8 cellular contexts compared by ENCODE assay signal in the genomic region with DNA sequence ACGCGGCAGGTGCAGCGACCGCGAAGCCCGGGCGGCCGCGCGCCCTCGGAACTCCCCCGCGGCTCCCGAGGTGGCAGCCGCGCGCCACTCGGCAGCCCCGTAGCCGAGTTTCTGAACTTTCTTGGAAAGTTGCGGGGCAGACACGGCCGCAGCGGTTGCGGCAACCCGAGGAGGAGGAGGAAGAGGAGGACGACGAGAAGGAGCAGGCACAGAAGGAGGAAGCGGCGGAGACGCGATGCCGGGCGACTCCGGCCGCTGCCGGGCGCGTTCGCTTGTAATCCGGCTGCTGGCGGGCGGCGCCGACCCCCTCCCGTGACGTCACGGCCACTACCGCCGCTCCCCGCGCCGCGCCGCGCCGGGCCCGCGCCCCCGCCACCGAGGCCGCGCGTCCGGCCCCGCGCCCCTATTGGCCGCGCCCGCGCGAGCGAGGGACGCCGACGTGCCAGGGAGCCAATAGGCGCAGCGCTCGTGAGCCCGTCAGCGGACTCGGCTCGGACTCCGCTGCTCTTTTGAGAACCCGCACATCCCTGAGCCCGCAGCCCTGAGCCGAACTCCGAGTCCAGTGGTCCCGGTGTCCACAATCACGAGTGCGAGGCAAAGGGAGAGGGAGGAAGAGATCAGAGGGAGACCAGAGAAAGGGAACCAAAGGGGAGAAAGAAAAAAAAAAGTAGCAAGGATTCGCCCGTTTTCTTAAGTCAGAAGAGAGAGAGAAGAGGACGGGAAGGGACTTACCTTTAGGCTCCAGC. TPM values are rescaled to one million over a fixed set of nuclear protein-coding genes. Genes with fewer than 3 reads are reported as not detected.
DNase-seq lines count a peak whose midpoint lies in the region; ATAC-seq and TF ChIP-seq lines count a peak whose summit lies in the region.

No MANE protein-coding gene starts in this region.

- ATAC-seq in HG02885 (IDR thresholded peaks at IDR 0.05; ENCODE audit: poor library complexity, unreplicated experiment): peak; percentile 70

- H3K27me3 ChIP-seq in ascending aorta: peaks cover 38% of the 10 kb centered on the region
- peaks cover 9 to 33% (median 23%) of the 10 kb centered on the region in 4 donors for H3K27me3 ChIP-seq in liver (ENCODE audit: control insufficient read depth in 4 of 4, insufficient read depth in 4 of 4, low read length in 3 of 4)
- H3K27me3 ChIP-seq in vagina: peaks cover 29% of the 10 kb centered on the region

- no peak for TF ChIP-seq CTCF in AG10803 (conservative IDR thresholded peaks at IDR 0.05; ENCODE audit: low read length)
- no peak for TF ChIP-seq CTCF in ascending aorta (IDR thresholded peaks at IDR 0.05)
- TF ChIP-seq CTCF in liver (IDR thresholded peaks at IDR 0.05; ENCODE audit: low read depth, low read length, missing input control): no peak
- TF ChIP-seq CTCF in vagina (IDR thresholded peaks at IDR 0.05): no peak

- no peak overlapping the region for H3K9ac ChIP-seq in liver (ENCODE audit: low read depth in 1 of 2, low read length in 2 of 2)

- WGBS in liver: 5% methylated on average over 94 of the region's 94 CpGs

- intact Hi-C loops in ascending aorta (cut with DNase I): loop anchor here (5.0 kb wide), 1 partner anchor 134 kb away; no protein-coding TSS in a partner anchor
- intact Hi-C loops in vagina (cut with DNase I): no loop called here

- peaks cover 0 to 6% of the 10 kb centered on the region in 2 donors for H3K9me3 ChIP-seq in ascending aorta
- H3K9me3 ChIP-seq in liver (ENCODE audit: control insufficient read depth in 4 of 4, low read length in 3 of 4): peaks cover 0 to 12% (median 0%) of the 10 kb centered on the region in 4 donors
- no peaks in the 10 kb centered on the region for H3K9me3 ChIP-seq in vagina

- peaks cover 5 to 18% of the 10 kb centered on the region in 2 donors for H3K4me1 ChIP-seq in ascending aorta
- peaks cover 13 to 23% (median 17%) of the 10 kb centered on the region in 4 donors for H3K4me1 ChIP-seq in liver (ENCODE audit: control insufficient read depth in 4 of 4, insufficient read depth in 4 of 4, low read length in 3 of 4)
- H3K4me1 ChIP-seq in vagina: peaks cover 11% of the 10 kb centered on the region

- TF ChIP-seq RAD21 in liver (IDR thresholded peaks at IDR 0.05): no peak

- peak overlapping the region; percentile 51 for H3K4me3 ChIP-seq in AG10803 (ENCODE audit: low read length)
- peak overlapping the region; percentile 49 to 59 for H3K4me3 ChIP-seq in ascending aorta
- H3K4me3 ChIP-seq in liver (ENCODE audit: low read depth in 1 of 3, low read length in 3 of 3): peak overlapping the region in 2 of 3 donors; percentile 31 to 37
- H3K4me3 ChIP-seq in vagina: peak overlapping the region; percentile 13 to 39

- H3K36me3 ChIP-seq in ascending aorta (no peaks in the 10 kb centered on the region), liver (ENCODE audit: control insufficient read depth in 4 of 4, insufficient read depth in 3 of 4, low read depth in 1 of 4, low read length in 3 of 4) (no peaks in the 10 kb centered on the region), vagina (no peaks in the 10 kb centered on the region)

- no peak overlapping the region for H3K27ac ChIP-seq in ascending aorta
- H3K27ac ChIP-seq in liver (ENCODE audit: low read depth in 1 of 2, low read length in 2 of 2): no peak overlapping the region
- H3K27ac ChIP-seq in vagina: no peak overlapping the region

- DNase-seq in AG10803 (ENCODE audit: low read depth) (peak; percentile 13), ascending aorta (ENCODE audit: low spot score in 2 of 2) (no peak), vagina (ENCODE audit: extremely low spot score in 2 of 2) (no peak), NCI-H2196 treated with DMSO at 0.1 percent for 48 hours (lab: John Stamatoyannopoulos, UW; ENCODE audit: unreplicated experiment) (no peak), GF-D8 (lab: John Stamatoyannopoulos, UW) (no peak)
- no peak for DNase-seq in effector CD4-positive, alpha-beta T cell

- no peak for TF ChIP-seq POLR2A in vagina (IDR thresholded peaks at IDR 0.05)

TF ChIP-seq in liver, 16 proteins besides CTCF, POLR2A, EP300 and RAD21:
- no peak for TF ChIP-seq GABPA (IDR thresholded peaks at IDR 0.05 in 1 of 2, conservative IDR thresholded peaks at IDR 0.05 in 1 of 2)
- TF ChIP-seq EGR1 (IDR thresholded peaks at IDR 0.05; ENCODE audit: low read depth in 2 of 2): no peak
- no peak for TF ChIP-seq FOXA1 (IDR thresholded peaks at IDR 0.05)
- TF ChIP-seq, protein P1, sequence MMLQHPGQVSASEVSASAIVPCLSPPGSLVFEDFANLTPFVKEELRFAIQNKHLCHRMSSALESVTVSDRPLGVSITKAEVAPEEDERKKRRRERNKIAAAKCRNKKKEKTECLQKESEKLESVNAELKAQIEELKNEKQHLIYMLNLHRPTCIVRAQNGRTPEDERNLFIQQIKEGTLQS (IDR thresholded peaks at IDR 0.05): no peak
- TF ChIP-seq HNF4A (conservative IDR thresholded peaks at IDR 0.05): no peak
- TF ChIP-seq, protein P2, sequence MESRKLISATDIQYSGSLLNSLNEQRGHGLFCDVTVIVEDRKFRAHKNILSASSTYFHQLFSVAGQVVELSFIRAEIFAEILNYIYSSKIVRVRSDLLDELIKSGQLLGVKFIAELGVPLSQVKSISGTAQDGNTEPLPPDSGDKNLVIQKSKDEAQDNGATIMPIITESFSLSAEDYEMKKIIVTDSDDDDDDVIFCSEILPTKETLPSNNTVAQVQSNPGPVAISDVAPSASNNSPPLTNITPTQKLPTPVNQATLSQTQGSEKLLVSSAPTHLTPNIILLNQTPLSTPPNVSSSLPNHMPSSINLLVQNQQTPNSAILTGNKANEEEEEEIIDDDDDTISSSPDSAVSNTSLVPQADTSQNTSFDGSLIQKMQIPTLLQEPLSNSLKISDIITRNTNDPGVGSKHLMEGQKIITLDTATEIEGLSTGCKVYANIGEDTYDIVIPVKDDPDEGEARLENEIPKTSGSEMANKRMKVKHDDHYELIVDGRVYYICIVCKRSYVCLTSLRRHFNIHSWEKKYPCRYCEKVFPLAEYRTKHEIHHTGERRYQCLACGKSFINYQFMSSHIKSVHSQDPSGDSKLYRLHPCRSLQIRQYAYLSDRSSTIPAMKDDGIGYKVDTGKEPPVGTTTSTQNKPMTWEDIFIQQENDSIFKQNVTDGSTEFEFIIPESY (IDR thresholded peaks at IDR 0.05): no peak
- TF ChIP-seq RXRA (IDR thresholded peaks at IDR 0.05): no peak

RNA-seq across cellular contexts. Expression of a gene that starts 0.7 kb away (rescaled TPM):
- total RNA-seq in ascending aorta (not detected), liver (not detected), vagina (not detected)
- polyA plus RNA-seq in liver: not detected
